Comparison of ENCODE assay signal across 1 cellular context in genomic region chr17:34637548-34638525, GRCh38.
TF ChIP-seq lines count a peak whose summit lies in the region.

No MANE protein-coding gene starts in this region.

TF ChIP-seq in WTC11, 78 proteins besides CTCF, POLR2A, EP300 and RAD21 (continued from another document):
- no peak for TF ChIP-seq PRDM15 (CRISPR knock-in tag; IDR thresholded peaks at IDR 0.05)
- no peak for TF ChIP-seq KAT7 (CRISPR knock-in tag; IDR thresholded peaks at IDR 0.05; ENCODE audit: borderline replicate concordance)
- no peak for TF ChIP-seq PREB (CRISPR knock-in tag; IDR thresholded peaks at IDR 0.05; ENCODE audit: borderline replicate concordance)
- no peak for TF ChIP-seq RELA (CRISPR knock-in tag; IDR thresholded peaks at IDR 0.05; ENCODE audit: borderline replicate concordance)
- TF ChIP-seq MAX (CRISPR knock-in tag; IDR thresholded peaks at IDR 0.05): no peak
- no peak for TF ChIP-seq ELF4 (CRISPR knock-in tag; IDR thresholded peaks at IDR 0.05; ENCODE audit: low read depth)
- TF ChIP-seq HMGA2 (CRISPR knock-in tag; IDR thresholded peaks at IDR 0.05): no peak
